Comparison of ENCODE assay signal across 8 cellular contexts in the genomic region with DNA sequence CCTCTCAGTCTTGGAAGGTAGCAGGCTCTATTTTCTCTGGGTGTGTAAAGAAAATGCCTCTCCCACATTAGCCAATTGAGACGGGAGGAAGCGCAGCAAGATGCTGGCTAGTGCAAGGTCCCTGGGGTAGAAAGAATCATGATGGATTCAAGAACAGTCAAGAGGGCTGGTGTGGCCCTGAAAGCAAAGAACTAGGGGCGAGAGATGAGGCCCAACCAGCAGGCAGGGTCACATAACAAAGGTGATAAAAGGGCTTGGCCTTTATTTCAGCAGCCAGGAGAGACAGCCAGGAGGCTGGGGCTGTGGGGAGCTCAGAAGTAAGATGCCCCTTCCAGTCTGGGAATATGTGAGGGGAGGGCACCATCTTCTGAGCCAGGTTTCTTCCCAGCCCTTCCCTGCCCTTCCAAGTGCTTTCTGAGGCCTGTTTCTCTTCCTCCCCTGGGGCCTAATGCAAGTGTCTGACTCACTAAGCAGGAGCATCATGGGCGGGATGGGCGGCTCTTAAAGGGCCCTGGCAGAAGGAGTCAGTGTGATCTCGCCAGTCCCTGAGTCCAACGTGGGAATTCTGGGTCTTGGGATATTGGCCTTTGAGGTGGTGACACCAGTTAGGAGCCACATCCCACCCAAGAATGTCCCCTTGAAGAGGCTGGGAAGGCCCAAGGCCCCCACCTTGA. TPM values are rescaled to one million over a fixed set of nuclear protein-coding genes. Genes with fewer than 3 reads are reported as not detected.
DNase-seq lines count a peak whose midpoint lies in the region; ATAC-seq and TF ChIP-seq lines count a peak whose summit lies in the region.

No MANE protein-coding gene starts in this region.

- H3K36me3 Mint-ChIP-seq in chondrocyte (ENCODE audit: low read depth): no peaks in the 10 kb centered on the region

- TF ChIP-seq CTCF in chondrocyte (IDR thresholded peaks at IDR 0.05): no peak

- H3K27me3 Mint-ChIP-seq in chondrocyte (ENCODE audit: low read depth): no peaks in the 10 kb centered on the region

- ATAC-seq in GM18858 (IDR thresholded peaks at IDR 0.05; ENCODE audit: unreplicated experiment): no peak

- H3K4me3 Mint-ChIP-seq in chondrocyte (ENCODE audit: unreplicated experiment): no peak overlapping the region

- peaks cover 31% of the 10 kb centered on the region for H3K4me1 Mint-ChIP-seq in chondrocyte (ENCODE audit: low read depth)

- peak; percentile 86 for DNase-seq in DMS53 (lab: John Stamatoyannopoulos, UW)
- peak; percentile 59 for DNase-seq in NCI-H2171 treated with DMSO at 0.1 percent for 48 hours (lab: John Stamatoyannopoulos, UW)
- DNase-seq in chondrocyte (ENCODE audit: low spot score): peak; percentile 89
- DNase-seq in mucosa of gallbladder (ENCODE audit: low spot score): peak; percentile 42
- DNase-seq in OCI-M2 (lab: John Stamatoyannopoulos, UW; ENCODE audit: unreplicated experiment): no peak
- DNase-seq in NCI-H1694 treated with DMSO at 0.1 percent for 48 hours (lab: John Stamatoyannopoulos, UW): no peak
- no peak for DNase-seq in inferior parietal cortex (ENCODE audit: extremely low spot score)

- H3K27ac Mint-ChIP-seq in chondrocyte (ENCODE audit: unreplicated experiment): peak overlapping the region; percentile 83

- no peaks in the 10 kb centered on the region for H3K9me3 Mint-ChIP-seq in chondrocyte (ENCODE audit: low read depth)

RNA-seq across cellular contexts. Expression of a gene that starts 3.9 kb away (rescaled TPM):
- total RNA-seq in chondrocyte (6.3 to 10.7 TPM (median 6.6 TPM) in 3 replicates), mucosa of gallbladder (37.2 TPM)

RNA-seq across cellular contexts. Expression of a gene that starts 23.7 kb away (rescaled TPM):
- total RNA-seq in chondrocyte (not detected in 3 replicates), mucosa of gallbladder (0.26 TPM)

RNA-seq across cellular contexts. Expression of a gene that starts 53.5 kb away (rescaled TPM):
- 146 to 236 TPM (median 223 TPM) in 3 replicates for total RNA-seq in chondrocyte
- total RNA-seq in mucosa of gallbladder: 144 TPM

Comparison
In these comparisons a context has a peak if more than half of its experiments do, and no peak if none do; other contexts are left out.
1. DNase-seq: peak in DMS53 (single experiment), NCI-H2171 treated with DMSO at 0.1 percent for 48 hours (single experiment), chondrocyte (single experiment) and mucosa of gallbladder (single experiment); none in OCI-M2 (single experiment), NCI-H1694 treated with DMSO at 0.1 percent for 48 hours (single experiment) and inferior parietal cortex (single experiment).